In the genomic region with DNA sequence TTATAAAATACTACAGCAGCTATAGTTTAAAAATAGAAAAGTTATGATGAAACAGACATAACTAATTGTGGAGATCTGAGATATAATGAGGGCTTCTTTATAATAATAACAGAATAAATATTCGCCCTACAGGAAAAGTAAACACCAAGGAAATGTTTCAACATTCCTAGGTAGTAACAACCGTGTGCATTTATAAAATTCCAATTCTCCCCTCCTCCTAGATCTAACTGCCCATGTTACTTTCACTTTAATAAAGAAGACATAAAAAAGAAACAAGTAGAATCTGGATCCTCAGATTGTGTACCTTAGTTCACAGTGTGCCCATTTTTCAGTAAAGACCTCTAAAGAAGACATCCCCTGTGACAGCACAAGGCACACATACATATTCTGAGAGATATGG, we compare ENCODE assay signal across 20 cellular contexts. TPM values are rescaled to one million over a fixed set of nuclear protein-coding genes. Genes with fewer than 3 reads are reported as not detected.
DNase-seq lines count a peak whose midpoint lies in the region; FAIRE-seq and TF ChIP-seq lines count a peak whose summit lies in the region.
"Had no signal": no experiment of that assay in that cellular context is flagged by ENCODE, and none has a peak within 500 bp of the region (broad histone marks: within the 10 kb centered on the region; RNA-seq: fewer than 3 reads in every experiment).

No MANE protein-coding gene starts in this region.

- FAIRE-seq in kidney (lab: Jason Lieb, UNC): no peak

- H3K9ac ChIP-seq in kidney (ENCODE audit: low read length in 2 of 2): peak overlapping the region in 1 of 2 donors; percentile 9

- no peaks in the 10 kb centered on the region for H3K9me3 ChIP-seq in kidney (ENCODE audit: control insufficient read depth in 1 of 2, low read length in 2 of 2)
- H3K9me3 ChIP-seq: right atrium auricular region had no signal

- TF ChIP-seq CTCF in AG10803 (conservative IDR thresholded peaks at IDR 0.05; ENCODE audit: low read length): no peak
- TF ChIP-seq CTCF in VCaP (conservative IDR thresholded peaks at IDR 0.05): no peak
- no peak for TF ChIP-seq CTCF in kidney (IDR thresholded peaks at IDR 0.05; ENCODE audit: borderline replicate concordance, extremely low read depth, insufficient read depth)

- intact Hi-C loops in kidney (cut with DNase I): no loop called here

- H3K4me3 ChIP-seq in AG10803 (ENCODE audit: low read length) (peak overlapping the region; percentile 20; the same call in 1 of the 2 replicates), kidney (ENCODE audit: low read length in 2 of 2) (no peak overlapping the region)
- H3K4me3 ChIP-seq: right atrium auricular region had no signal

- DNase-seq in AG10803 (ENCODE audit: low read depth) (no peak), kidney (no peak), renal cortical epithelial cell (ENCODE audit: low read depth) (peak; percentile 51), NCI-H1417 (lab: John Stamatoyannopoulos, UW) (no peak), DMS79 treated with DMSO at 0.1 percent for 48 hours (lab: John Stamatoyannopoulos, UW) (no peak), mucosa of gallbladder (ENCODE audit: low spot score) (no peak)
- DNase-seq in activated naive CD4-positive, alpha-beta T cell treated with anti-CD3 and anti-CD28 coated beads, Interleukin-2, amount 50 U/mL, for 16 hours: no peak
- DNase-seq: activated CD4-positive, alpha-beta T cell treated with anti-CD3 and anti-CD28 coated beads for 4 hours; activated CD8-positive, alpha-beta memory T cell treated with anti-CD3 and anti-CD28 coated beads, Interleukin-2, amount 50 U/mL, for 4 hours; activated naive CD4-positive, alpha-beta T cell; GF-D8; hypothalamus; KG1; left cardiac atrium; natural killer cell; NCI-H1105; NCI-H2227 treated with DMSO at 0.1 percent for 48 hours; T-helper 9 cell had no signal

- peaks cover 0 to 2% of the 10 kb centered on the region in 2 donors for H3K4me1 ChIP-seq in kidney (ENCODE audit: control insufficient read depth in 1 of 2, insufficient read depth in 1 of 2, low read depth in 1 of 2, low read length in 2 of 2)

- peak overlapping the region; percentile 63 for H3K27ac ChIP-seq in VCaP
- peak overlapping the region; percentile 8 to 25 for H3K27ac ChIP-seq in kidney (ENCODE audit: low read depth in 2 of 2, low read length in 2 of 2)
- H3K27ac ChIP-seq: right atrium auricular region had no signal

- H3K36me3 ChIP-seq in kidney (ENCODE audit: control insufficient read depth in 1 of 2, insufficient read depth in 2 of 2, low read length in 2 of 2): peaks cover 20 to 27% of the 10 kb centered on the region in 2 donors

RNA-seq across cellular contexts. Expression of gene MN1, which starts 57.8 kb away (rescaled TPM):
- total RNA-seq in kidney: 3.2 TPM
- 0.92 TPM for polyA plus RNA-seq in kidney (ENCODE audit: insufficient read depth, low read depth, low replicate concordance)
- total RNA-seq in renal cortical epithelial cell: 0.17 and 0.85 TPM in 2 replicates
- 17.7 TPM for total RNA-seq in mucosa of gallbladder

RNA-seq across cellular contexts. Expression of gene PITPNB, which starts 59.7 kb away (rescaled TPM):
- 72.0 TPM for total RNA-seq in kidney
- 23.7 TPM for polyA plus RNA-seq in kidney (ENCODE audit: insufficient read depth, low read depth, low replicate concordance)
- 26.9 and 66.4 TPM in 2 replicates for total RNA-seq in renal cortical epithelial cell
- total RNA-seq in mucosa of gallbladder: 80.9 TPM
